In genomic region chr20:50459124-50459918, GRCh38 we compare ENCODE assay signal across 18 cellular contexts. TPM values are rescaled to one million over a fixed set of nuclear protein-coding genes. Genes with fewer than 3 reads are reported as not detected.
DNase-seq lines count a peak whose midpoint lies in the region; ATAC-seq, FAIRE-seq and TF ChIP-seq lines count a peak whose summit lies in the region.
"Had no signal": no experiment of that assay in that cellular context is flagged by ENCODE, and none has a peak within 500 bp of the region (broad histone marks: within the 10 kb centered on the region; RNA-seq: fewer than 3 reads in every experiment).

No MANE protein-coding gene starts in this region.

- BruUV-seq in IMR-90 (replicated peaks; lab: Mats Ljungman, UMichigan): no TSS peak

- H2BK20ac ChIP-seq in IMR-90 (ENCODE audit: low read depth, low read length): no peak overlapping the region
- no peak overlapping the region for H2BK20ac ChIP-seq in H1 (ENCODE audit: low read length)

- H4K91ac ChIP-seq in IMR-90 (ENCODE audit: insufficient read depth, low read depth, low read length): 0 out of 2 replicates have a peak overlapping the region, but pooled peaks have one; percentile 10
- H4K91ac ChIP-seq in H1 (replicated peaks; ENCODE audit: insufficient read length, low read length): no peak overlapping the region

- no peak overlapping the region for H2BK120ac ChIP-seq in IMR-90 (ENCODE audit: low read depth, low read length)
- H2BK120ac ChIP-seq in H1 (replicated peaks; ENCODE audit: low read depth, low read length): no peak overlapping the region

- POLR2A ChIA-PET in IMR-90 (lab: Charles Lee; ENCODE audit: unreplicated experiment) (no interaction called here), H1 (lab: Charles Lee; ENCODE audit: partially characterized antibody) (no interaction called here)

- H3K9me3 ChIP-seq in right atrium auricular region (no peaks in the 10 kb centered on the region), right cardiac atrium (ENCODE audit: control insufficient read depth, low read length) (no peaks in the 10 kb centered on the region), IMR-90 (ENCODE audit: control insufficient read depth, insufficient read depth, low read length) (no peaks in the 10 kb centered on the region), H1 (ENCODE audit: insufficient read depth in 2 of 2, low read depth in 1 of 2, low read length in 1 of 2) (no peaks in the 10 kb centered on the region)

- H2AK5ac ChIP-seq in IMR-90 (ENCODE audit: low read depth, low read length) (peak overlapping the region; percentile 89), H1 (ENCODE audit: low read depth, low read length) (no peak overlapping the region; the same call in 1 of the 2 replicates)

- H3K9me1 ChIP-seq in IMR-90 (ENCODE audit: insufficient read depth, low read length): no peaks in the 10 kb centered on the region

- no peak for FAIRE-seq in H1 (lab: Jason Lieb, UNC)
- FAIRE-seq: H54, RCC 7860 had no signal

- H3K9ac ChIP-seq in IMR-90 (ENCODE audit: low read depth, low read length): no peak overlapping the region
- H3K9ac ChIP-seq in H1 (replicated peaks in 1 of 4; ENCODE audit: extremely low read depth in 1 of 4, low read depth in 3 of 4, low read length in 3 of 4): no peak overlapping the region

- DNase-seq in right atrium auricular region (ENCODE audit: low spot score): no peak
- DNase-seq in right cardiac atrium: no peak
- DNase-seq in IMR-90: no peak
- DNase-seq in H1 (ENCODE audit: low read depth in 1 of 2, low spot score in 2 of 2): no peak
- no peak for DNase-seq in 8988T
- DNase-seq in NCI-H187 treated with DMSO at 0.1 percent for 48 hours (lab: John Stamatoyannopoulos, UW): no peak
- no peak for DNase-seq in posterior cingulate gyrus
- DNase-seq: CD4-positive, alpha-beta memory T cell; GDM1; MM.1S; NCI-H1048; NCI-H1436 treated with DMSO at 0.1 percent for 48 hours; NCI-H2029; NCI-H524 treated with DMSO at 0.1 percent for 48 hours; NCI-H82; Right ventricle myocardium superior had no signal

- CTCF ChIA-PET in IMR-90 (lab: Yijun Ruan, JAX) (no interaction called here), H1 (lab: Charles Lee; ENCODE audit: partially characterized antibody) (interaction anchor here (0.8 to 7.7 kb wide), 10 partner anchors 9 to 271 kb away, joined by 3 to 115 read pairs (median 4); partner anchors contain the start of gene CEBPB)

- ATAC-seq in right cardiac atrium (no peak), IMR-90 (ENCODE audit: low read depth) (no peak)

- no peak for TF ChIP-seq CTCF in right atrium auricular region (IDR thresholded peaks at IDR 0.05)
- no peak for TF ChIP-seq CTCF in IMR-90 (conservative IDR thresholded peaks at IDR 0.05; ENCODE audit: low read depth, low read length)
- no peak for TF ChIP-seq CTCF in H1 (IDR thresholded peaks at IDR 0.05; ENCODE audit: control extremely low read depth in 1 of 3, insufficient read depth in 1 of 3, low read depth in 1 of 3, low read length in 3 of 3)

- TF ChIP-seq EP300 in H1 (IDR thresholded peaks at IDR 0.05; ENCODE audit: borderline replicate concordance in 1 of 2, low read depth in 2 of 2, low read length in 2 of 2): no peak

- H2BK15ac ChIP-seq in IMR-90 (ENCODE audit: low read depth, low read length) (peak overlapping the region; percentile 94; the same call in 2 of the 3 replicates), H1 (ENCODE audit: low read length) (no peak overlapping the region)

- H3K18ac ChIP-seq in IMR-90 (ENCODE audit: low read depth, low read length) (no peak overlapping the region), H1 (ENCODE audit: extremely low read depth, low read length) (no peak overlapping the region)

- dilution Hi-C loops in IMR-90 (cut with HindIII; ENCODE audit: low sequenced_read_pairs, unreplicated experiment): no loop called here

- peaks cover 7% of the 10 kb centered on the region; the same call in 1 of the 2 replicates for H3K23me2 ChIP-seq in H1 (ENCODE audit: low read depth, low read length)

- intact Hi-C loops in right cardiac atrium (cut with DNase I) (loop anchor here in 1 of 4 donors (10.0 kb wide), 1 partner anchor 55 kb away; no protein-coding TSS in a partner anchor), IMR-90 (cut with micrococcal nuclease) (no loop called here), posterior cingulate gyrus (cut with DNase I) (no loop called here)

- in situ Hi-C loops in IMR-90 (cut with MboI; ENCODE audit: low sequenced_read_pairs): no loop called here

- H2AK9ac ChIP-seq in IMR-90 (replicated peaks; ENCODE audit: low read depth, low read length, poor library complexity): no peak overlapping the region

- H3K27ac ChIP-seq in right atrium auricular region (peak overlapping the region; percentile 59 to 80), right cardiac atrium (ENCODE audit: low read length) (no peak overlapping the region), IMR-90 (ENCODE audit: insufficient read depth, low read length) (no peak overlapping the region), H1 (ENCODE audit: low read depth, low read length) (no peak overlapping the region)

- H3K4me2 ChIP-seq in IMR-90 (ENCODE audit: low read depth, low read length) (no peak overlapping the region), H1 (ENCODE audit: insufficient read depth in 1 of 2, low read depth in 2 of 2, low read length in 2 of 2) (no peak overlapping the region)

- H2AFZ ChIP-seq in IMR-90 (replicated peaks; ENCODE audit: low read length, poor library complexity) (no peak overlapping the region), H1 (ENCODE audit: low read length) (no peak overlapping the region)

- H3K79me1 ChIP-seq in IMR-90 (ENCODE audit: low read depth in 1 of 2, low read length in 2 of 2) (peaks cover 0 to 4% of the 10 kb centered on the region in 2 experiments; a peak in 2 of 4 replicates), H1 (ENCODE audit: low read depth, low read length) (no peaks in the 10 kb centered on the region)

- H3K14ac ChIP-seq in IMR-90 (replicated peaks; ENCODE audit: low read depth, low read length) (no peak overlapping the region), H1 (ENCODE audit: insufficient read length) (no peak overlapping the region)

- H3K4me3 ChIP-seq in right atrium auricular region (no peak overlapping the region), right cardiac atrium (ENCODE audit: low read length) (no peak overlapping the region), IMR-90 (ENCODE audit: insufficient read depth, low read depth, low read length) (no peak overlapping the region), H1 (ENCODE audit: extremely low read depth in 1 of 4, insufficient read depth in 2 of 4, low read depth in 3 of 4, low read length in 4 of 4) (no peak overlapping the region)

- no peaks in the 10 kb centered on the region for H4K20me1 ChIP-seq in IMR-90 (ENCODE audit: insufficient read depth, low read length)
- H4K20me1 ChIP-seq in H1 (replicated peaks in 1 of 2; ENCODE audit: control insufficient read depth in 1 of 2, insufficient read depth in 2 of 2, low read length in 2 of 2): no peaks in the 10 kb centered on the region

- no peak overlapping the region for H4K5ac ChIP-seq in IMR-90 (ENCODE audit: low read depth, low read length)
- H4K5ac ChIP-seq in H1 (ENCODE audit: insufficient read length, low read depth, low read length): no peak overlapping the region

- H3K4ac ChIP-seq in IMR-90 (ENCODE audit: low read depth, low read length): peak overlapping the region; percentile 10; the same call in 1 of the 2 replicates
- H3K4ac ChIP-seq in H1 (replicated peaks; ENCODE audit: insufficient read length, low read depth, low read length): no peak overlapping the region

- TF ChIP-seq POLR2A in IMR-90 (IDR thresholded peaks at IDR 0.05; ENCODE audit: low read depth, low read length) (no peak), H1 (IDR thresholded peaks at IDR 0.05; ENCODE audit: control extremely low read depth in 1 of 2, low read depth in 2 of 2, low read length in 2 of 2) (no peak)

- H3K23ac ChIP-seq in IMR-90 (ENCODE audit: low read depth, low read length): no peak overlapping the region
- no peak overlapping the region for H3K23ac ChIP-seq in H1 (ENCODE audit: insufficient read length)

- H2BK5ac ChIP-seq in IMR-90 (ENCODE audit: low read depth, low read length, poor library complexity, severe bottlenecking) (peak overlapping the region; percentile 60), H1 (ENCODE audit: low read depth, low read length) (no peak overlapping the region)

- peaks cover 0 to 37% of the 10 kb centered on the region in 2 donors for H3K4me1 ChIP-seq in right atrium auricular region
- peaks cover 4% of the 10 kb centered on the region for H3K4me1 ChIP-seq in right cardiac atrium (ENCODE audit: control insufficient read depth, insufficient read depth, low read length)
- H3K4me1 ChIP-seq in IMR-90 (ENCODE audit: control insufficient read depth, insufficient read depth, low read length): peaks cover 9% of the 10 kb centered on the region
- H3K4me1 ChIP-seq in H1 (replicated peaks in 1 of 4; ENCODE audit: control insufficient read depth in 3 of 4, insufficient read depth in 4 of 4, low read length in 3 of 4): peaks cover 0 to 8% (median 2%) of the 10 kb centered on the region in 4 experiments; a peak in 5 of 7 replicates

- H3K56ac ChIP-seq in IMR-90 (ENCODE audit: extremely low read depth, insufficient read depth, low read length): no peak overlapping the region
- H3K56ac ChIP-seq in H1 (replicated peaks; ENCODE audit: insufficient read length, low read depth, low read length): peak overlapping the region; percentile 90

- no peak overlapping the region for H2BK12ac ChIP-seq in H1 (ENCODE audit: low read depth, low read length)

- WGBS in right cardiac atrium: 93% methylated on average over 2 of the region's 2 CpGs
- 100% methylated on average over 1 of the region's 2 CpGs for WGBS in IMR-90 (ENCODE audit: extremely low coverage in 2 of 2, insufficient read length in 1 of 2), 2 experiments
- 85% methylated on average over 2 of the region's 2 CpGs; no CpG with 5 or more reads in 1 of the 2 experiments for WGBS in H1 (ENCODE audit: extremely low coverage in 1 of 2, insufficient coverage in 1 of 2, insufficient read length in 1 of 2, insufficient replicate concordance in 2 of 2, low coverage in 1 of 2, low lambda C conversion rate in 2 of 2, missing lambda C conversion rate in 1 of 2), 2 experiments

- no peaks in the 10 kb centered on the region for H3K36me3 ChIP-seq in right atrium auricular region
- no peaks in the 10 kb centered on the region for H3K36me3 ChIP-seq in IMR-90 (ENCODE audit: control insufficient read depth, insufficient read depth, low read length)
- H3K36me3 ChIP-seq in H1 (ENCODE audit: control insufficient read depth in 2 of 4, insufficient read depth in 4 of 4, low read length in 3 of 4): no peaks in the 10 kb centered on the region

- TF ChIP-seq RAD21 in IMR-90 (IDR thresholded peaks at IDR 0.05; ENCODE audit: low read length) (no peak), H1 (IDR thresholded peaks at IDR 0.05 in 1 of 2, conservative IDR thresholded peaks at IDR 0.05 in 1 of 2; ENCODE audit: low read depth in 2 of 2, low read length in 2 of 2) (no peak)

- H4K8ac ChIP-seq in IMR-90 (ENCODE audit: low read depth in 2 of 2, low read length in 2 of 2) (no peak overlapping the region), H1 (ENCODE audit: extremely low read depth, insufficient read depth, low read length) (no peak overlapping the region)

- H3K27me3 ChIP-seq in right atrium auricular region (no peaks in the 10 kb centered on the region), right cardiac atrium (ENCODE audit: control insufficient read depth, insufficient read depth) (no peaks in the 10 kb centered on the region), IMR-90 (ENCODE audit: control insufficient read depth, insufficient read depth, low read length) (no peaks in the 10 kb centered on the region), H1 (replicated peaks in 1 of 4; ENCODE audit: control insufficient read depth in 3 of 4, extremely low read depth in 1 of 4, insufficient read depth in 3 of 4, low read length in 3 of 4) (no peaks in the 10 kb centered on the region)

- no peaks in the 10 kb centered on the region for H3K79me2 ChIP-seq in H1 (ENCODE audit: control insufficient read depth in 1 of 2, insufficient read depth in 2 of 2, low read length in 2 of 2)

RNA-seq across cellular contexts. Expression of gene PTPN1, which starts 50.9 kb away (rescaled TPM):
- total RNA-seq in right atrium auricular region (10 to 100 TPM; 28.1 to 38.7 TPM), right cardiac atrium (10 to 100 TPM; 22.5 to 37.4 (median 27.2) TPM), IMR-90 (2012; rRNA removed) (31.7 and 38.0 TPM in 2 replicates)
- polyA plus RNA-seq in right cardiac atrium (20.8 TPM), IMR-90 (2012; rRNA removed) (37.1 and 37.4 TPM in 2 replicates), H1 (2011; rRNA removed) (18.4 and 18.6 TPM in 2 replicates)
- polyA plus RNA-seq in IMR-90 (2012; cell fraction: cytosol; rRNA removed): 27.3 and 29.6 TPM in 2 replicates
- polyA plus RNA-seq in IMR-90 (2012; cell fraction: nucleus; rRNA removed; ENCODE audit: low replicate concordance): 35.3 and 62.9 TPM in 2 replicates
- total RNA-seq in H1 (2021; fragmentation: NEBNext Ultra II Directional; extraction: Animal tissue kit (Norgen Biotek cat#: 25700)): 30.8 and 32.1 TPM in 2 replicates
- polyA plus RNA-seq in H1 (2011; cell fraction: cytosol; rRNA removed): 18.0 TPM
- 19.0 TPM for polyA plus RNA-seq in H1 (2011; cell fraction: nucleus; rRNA removed)
- polyA plus RNA-seq in H1 (2012, experiment 1 of 2): 20.7 to 26.6 TPM (median 24.5 TPM) in 4 replicates
- 15.2 TPM for polyA plus RNA-seq in H1 (2012, experiment 2 of 2)
- 24.8 TPM for polyA plus RNA-seq in H1 (2013, experiment 1 of 2)
- 23.8 TPM for polyA plus RNA-seq in H1 (2013, experiment 2 of 2)
- polyA minus RNA-seq in H1 (2011; rRNA and poly(A)+ RNA removed): 18.1 and 19.4 TPM in 2 replicates
- polyA minus RNA-seq in H1 (2011; cell fraction: cytosol; rRNA and poly(A)+ RNA removed): 10.7 TPM
- 15.3 TPM for polyA minus RNA-seq in H1 (2011; cell fraction: nucleus; rRNA and poly(A)+ RNA removed)

Comparison
In these comparisons a context has a peak if more than half of its experiments do, and no peak if none do; other contexts are left out.
1. H3K27ac ChIP-seq: peak in right atrium auricular region (2 of 2); none in right cardiac atrium (single experiment), IMR-90 (single experiment) and H1 (single experiment).